Comparison of ENCODE assay signal across 8 cellular contexts in genomic region chr14:66507722-66508546, GRCh38.
DNase-seq lines count a peak whose midpoint lies in the region; ATAC-seq lines count a peak whose summit lies in the region.

GPHN (plus strand) TSS chr14:66508147.

- peak; percentile 93 for DNase-seq in CD1c-positive myeloid dendritic cell (ENCODE audit: extremely low spot score)
- DNase-seq in NCI-H82 treated with DMSO at 0.1 percent for 48 hours (lab: John Stamatoyannopoulos, UW; ENCODE audit: unreplicated experiment), result peak; percentile 89
- DNase-seq in activated CD8-positive, alpha-beta memory T cell treated with anti-CD3 and anti-CD28 coated beads for 4 hours (ENCODE audit: low read depth in 2 of 2), result peak; percentile 63 to 74
- DNase-seq in effector memory CD8-positive, alpha-beta T cell, result peak; percentile 66 to 71 (median 66)
- DNase-seq in memory B cell (ENCODE audit: low spot score in 2 of 2), result peak; percentile 71 to 80
- DNase-seq in stimulated activated CD8-positive, alpha-beta memory T cell treated with anti-CD3 and anti-CD28 coated beads, Interleukin-12 subunit alpha, Interleukin-12 subunit beta, amount 100 ng/mL, for 24 hours (ENCODE audit: extremely low read depth), result peak; percentile 70

- peak within 1 kb of the TSS; percentile 72 to 86 for H3K27ac Mint-ChIP-seq in effector memory CD8-positive, alpha-beta T cell
- peak within 1 kb of the TSS; percentile 91 for H3K27ac Mint-ChIP-seq in memory B cell

- H3K4me3 Mint-ChIP-seq in effector memory CD8-positive, alpha-beta T cell, result peak within 1 kb of the TSS; percentile 88 to 91
- peak within 1 kb of the TSS; percentile 98 for H3K4me3 Mint-ChIP-seq in memory B cell

- peak; percentile 85 for ATAC-seq in GM19395 (IDR thresholded peaks at IDR 0.05; ENCODE audit: unreplicated experiment)
- peak; percentile 69 for ATAC-seq in HG03565 (IDR thresholded peaks at IDR 0.05; ENCODE audit: unreplicated experiment)
- peak; percentile 87 for ATAC-seq in effector memory CD8-positive, alpha-beta T cell (replicated peaks)
- ATAC-seq in memory B cell (ENCODE audit: low read depth), result peak; percentile 79

- H3K27me3 Mint-ChIP-seq in effector memory CD8-positive, alpha-beta T cell, result peaks cover 9 to 15% of the 10 kb centered on the region in 2 donors
- no peaks in the 10 kb centered on the region for H3K27me3 Mint-ChIP-seq in memory B cell

- H3K4me1 Mint-ChIP-seq in effector memory CD8-positive, alpha-beta T cell (ENCODE audit: low read depth in 2 of 2), result peaks cover 11 to 24% of the 10 kb centered on the region in 2 donors
- peaks cover 10% of the 10 kb centered on the region for H3K4me1 Mint-ChIP-seq in memory B cell

- H3K36me3 Mint-ChIP-seq in effector memory CD8-positive, alpha-beta T cell (ENCODE audit: insufficient read depth), result peaks cover 3% of the 10 kb centered on the region
- H3K36me3 Mint-ChIP-seq in memory B cell, result peaks cover 1% of the 10 kb centered on the region

- no peaks in the 10 kb centered on the region for H3K9me3 Mint-ChIP-seq in effector memory CD8-positive, alpha-beta T cell
- no peaks in the 10 kb centered on the region for H3K9me3 Mint-ChIP-seq in memory B cell

Comparison
In these comparisons a context has a peak if more than half of its experiments do, and no peak if none do; other contexts are left out.
1. Peak in every context shown above with its lines: DNase-seq and ATAC-seq.